9 cellular contexts compared by ENCODE assay signal in genomic region chr4:3073158-3074077, GRCh38. TPM values are rescaled to one million over a fixed set of nuclear protein-coding genes. Genes with fewer than 3 reads are reported as not detected.
DNase-seq lines count a peak whose midpoint lies in the region; ATAC-seq and TF ChIP-seq lines count a peak whose summit lies in the region.
"Had no signal": no experiment of that assay in that cellular context is flagged by ENCODE, and none has a peak within 500 bp of the region (broad histone marks: within the 10 kb centered on the region; RNA-seq: fewer than 3 reads in every experiment).

No MANE protein-coding gene starts in this region.

- no peaks in the 10 kb centered on the region for H3K9me3 ChIP-seq in DND-41 (ENCODE audit: insufficient read depth, low read length, severe bottlenecking)

- H3K36me3 Mint-ChIP-seq in naive B cell: no peaks in the 10 kb centered on the region

- no peaks in the 10 kb centered on the region for H3K36me3 ChIP-seq in DND-41 (ENCODE audit: insufficient read depth, low read length)

- TF ChIP-seq CTCF in DND-41 (IDR thresholded peaks at IDR 0.05; ENCODE audit: borderline replicate concordance, extremely low read depth, low read length, poor library complexity, severe bottlenecking): no peak
- peak; percentile 23; the same call in 1 of the 2 replicates for TF ChIP-seq CTCF in LNCaP clone FGC (IDR thresholded peaks at IDR 0.05; ENCODE audit: control insufficient read depth, extremely low read depth, insufficient read depth)
- no peak for TF ChIP-seq CTCF in coronary artery (IDR thresholded peaks at IDR 0.05)

- H3K9ac ChIP-seq in DND-41 (ENCODE audit: low read depth, low read length): peak overlapping the region; percentile 72

- H4K20me1 ChIP-seq in DND-41 (ENCODE audit: insufficient read depth, low read length): peaks cover 10% of the 10 kb centered on the region; the same call in 1 of the 2 replicates

- no peaks in the 10 kb centered on the region for H3K9me3 Mint-ChIP-seq in naive B cell
- H3K9me3 Mint-ChIP-seq: stimulated activated naive CD8-positive, alpha-beta T cell treated with anti-CD3 and anti-CD28 coated beads, Interleukin-15, Interleukin-2, amounts not matched to agents 100 ng/mL and 50 ng/mL, for 24 hours had no signal

- no peaks in the 10 kb centered on the region for H3K27me3 Mint-ChIP-seq in naive B cell
- H3K27me3 Mint-ChIP-seq: stimulated activated naive CD8-positive, alpha-beta T cell treated with anti-CD3 and anti-CD28 coated beads, Interleukin-15, Interleukin-2, amounts not matched to agents 100 ng/mL and 50 ng/mL, for 24 hours had no signal

- no peaks in the 10 kb centered on the region for H3K27me3 ChIP-seq in DND-41 (ENCODE audit: insufficient read depth, low read length, poor library complexity)

- TF ChIP-seq POLR2A in erythroblast (IDR thresholded peaks at IDR 0.05; ENCODE audit: low read length): no peak

- H3K4me2 ChIP-seq in DND-41 (ENCODE audit: insufficient read depth, low read length): peak overlapping the region; percentile 95

- peaks cover 35% of the 10 kb centered on the region for H3K79me2 ChIP-seq in DND-41 (ENCODE audit: insufficient read depth, low read length)

- no peak for DNase-seq in DND-41
- DNase-seq in LNCaP clone FGC (ENCODE audit: low read depth): no peak
- DNase-seq in coronary artery (ENCODE audit: low spot score): no peak
- DNase-seq in naive B cell: no peak
- DNase-seq in erythroblast (lab: John Stamatoyannopoulos, UW): no peak
- DNase-seq in NCI-H1694 treated with DMSO at 0.1 percent for 48 hours (lab: John Stamatoyannopoulos, UW): no peak

- peak overlapping the region; percentile 24 to 96 (median 60) for H3K4me3 Mint-ChIP-seq in naive B cell

- H3K27ac ChIP-seq in DND-41 (ENCODE audit: low read length) (peak overlapping the region; percentile 83), coronary artery (peak overlapping the region; percentile 28 to 96)

- H3K4me1 Mint-ChIP-seq in naive B cell: peaks cover 19 to 34% (median 24%) of the 10 kb centered on the region in 3 donors

- ATAC-seq in DND-41 (ENCODE audit: insufficient read depth, low read depth) (peak; percentile 62), GM21576 (IDR thresholded peaks at IDR 0.05; ENCODE audit: unreplicated experiment) (peak; percentile 23), naive B cell (ENCODE audit: low read depth in 2 of 2) (no peak), GM18517 (IDR thresholded peaks at IDR 0.05; ENCODE audit: unreplicated experiment) (no peak)

- H3K27ac Mint-ChIP-seq in naive B cell: peak overlapping the region in 3 of 6 donors; percentile 18 to 87 (median 52)

- H3K4me3 ChIP-seq in DND-41 (ENCODE audit: low read depth in 1 of 2, low read length in 2 of 2) (peak overlapping the region; percentile 15 to 65; a peak in 3 of 4 replicates), LNCaP clone FGC (ENCODE audit: low read depth, low read length) (peak overlapping the region; percentile 60), coronary artery (peak overlapping the region; percentile 96)

- H3K4me1 ChIP-seq in DND-41 (ENCODE audit: insufficient read depth, low read length): peaks cover 28% of the 10 kb centered on the region

- peak overlapping the region; percentile 97 for H2AFZ ChIP-seq in DND-41 (ENCODE audit: low read depth, low read length)

RNA-seq across cellular contexts. Expression of gene HTT-AS, which starts 0.9 kb away (rescaled TPM):
- polyA plus RNA-seq in naive B cell (ENCODE audit: low read depth in 6 of 6): not detected

RNA-seq across cellular contexts. Expression of gene HTT, which starts 1.1 kb away (rescaled TPM):
- 10 to 100 TPM in 4 of 6 donors, 1 to 10 TPM in 2; 8.7 to 15.4 (median 11.0) TPM for polyA plus RNA-seq in naive B cell (ENCODE audit: low read depth in 6 of 6)

Comparison
In these comparisons a context has a peak if more than half of its experiments do, and no peak if none do; other contexts are left out.
1. ATAC-seq: peak in DND-41 (single experiment) and GM21576 (single experiment); none in naive B cell (0 of 2) and GM18517 (single experiment).
2. H3K4me3 ChIP-seq: peak in every context shown above with its lines; median percentile 96 in coronary artery; 60 in LNCaP clone FGC; 40 in DND-41.